Comparison of ENCODE assay signal across 13 cellular contexts in genomic region chr14:23557521-23557920, GRCh38. TPM values are rescaled to one million over a fixed set of nuclear protein-coding genes. Genes with fewer than 3 reads are reported as not detected.
DNase-seq lines count a peak whose midpoint lies in the region; ATAC-seq, FAIRE-seq and TF ChIP-seq lines count a peak whose summit lies in the region.
"Had no signal": no experiment of that assay in that cellular context is flagged by ENCODE, and none has a peak within 500 bp of the region (broad histone marks: within the 10 kb centered on the region; RNA-seq: fewer than 3 reads in every experiment).

No MANE protein-coding gene starts in this region.

- ATAC-seq in Panc1 (no peak), sciatic nerve (no peak), pancreas (no peak)
- ATAC-seq in stimulated activated memory B cell treated with anti-CD40 and anti-IgM and Interleukin-4, amounts not matched to agents 10 μg/mL and 1 μg/mL and 100 μg/mL, for 72 hours: no peak

- no peak for TF ChIP-seq CTCF in Panc1 (IDR thresholded peaks at IDR 0.05)
- no peak for TF ChIP-seq CTCF in endothelial cell (IDR thresholded peaks at IDR 0.05; ENCODE audit: unreplicated experiment)
- TF ChIP-seq CTCF in pancreas (IDR thresholded peaks at IDR 0.05): no peak

- no peak for FAIRE-seq in pancreas (lab: Jason Lieb, UNC)

- no TSS peak for BruUV-seq in Panc1 (replicated peaks; lab: Mats Ljungman, UMichigan)

- peaks cover 47% of the 10 kb centered on the region for H3K4me1 Mint-ChIP-seq in activated naive CD4-positive, alpha-beta T cell treated with anti-CD3 and anti-CD28 coated beads, Interleukin-2, amount 10 ng/mL, durations not matched to agents 7 days and 5 days
- peaks cover 16% of the 10 kb centered on the region for H3K4me1 Mint-ChIP-seq in endothelial cell (ENCODE audit: unreplicated experiment)
- peaks cover 48% of the 10 kb centered on the region for H3K4me1 Mint-ChIP-seq in stimulated activated memory B cell treated with anti-CD40 and anti-IgM and Interleukin-4, amounts not matched to agents 10 μg/mL and 1 μg/mL and 100 μg/mL, for 72 hours

- CTCF ChIA-PET in activated naive CD4-positive, alpha-beta T cell treated with anti-CD3 and anti-CD28 coated beads, Interleukin-2, amount 10 ng/mL, durations not matched to agents 7 days and 5 days (lab: Charles Lee): interaction anchor here (1.2 to 15.2 kb wide), 5 partner anchors 9 to 77 kb away, joined by 5 to 238 read pairs (median 38); partner anchors contain the start of gene AP1G2
- CTCF ChIA-PET in Panc1 (lab: Charles Lee): interaction anchor here (0.6 kb wide), 2 partner anchors 32 to 129 kb away, joined by 4 to 10 read pairs; no protein-coding TSS in a partner anchor

- no peaks in the 10 kb centered on the region for H3K27me3 Mint-ChIP-seq in activated naive CD4-positive, alpha-beta T cell treated with anti-CD3 and anti-CD28 coated beads, Interleukin-2, amount 10 ng/mL, durations not matched to agents 7 days and 5 days
- H3K27me3 Mint-ChIP-seq in endothelial cell (ENCODE audit: unreplicated experiment): peaks cover 7% of the 10 kb centered on the region
- no peaks in the 10 kb centered on the region for H3K27me3 Mint-ChIP-seq in stimulated activated memory B cell treated with anti-CD40 and anti-IgM and Interleukin-4, amounts not matched to agents 10 μg/mL and 1 μg/mL and 100 μg/mL, for 72 hours

- H3K4me3 ChIP-seq in Panc1 (ENCODE audit: low read depth in 2 of 2, low read length in 2 of 2) (peak overlapping the region; percentile 75 to 90; a peak in 3 of 4 replicates), pancreas (peak overlapping the region in 1 of 4 donors; percentile 92)

- H3K27me3 ChIP-seq in Panc1 (ENCODE audit: control insufficient read depth, insufficient read depth, low read length): no peaks in the 10 kb centered on the region
- H3K27me3 ChIP-seq in pancreas: no peaks in the 10 kb centered on the region
- H3K27me3 ChIP-seq: BE2C, testis had no signal

- H3K4me1 ChIP-seq in Panc1 (ENCODE audit: control insufficient read depth, insufficient read depth, low read length) (no peaks in the 10 kb centered on the region), pancreas (peaks cover 0 to 8% (median 6%) of the 10 kb centered on the region in 3 donors)
- H3K4me1 ChIP-seq: BE2C had no signal

- POLR2A ChIA-PET in Panc1 (lab: Charles Lee): no interaction called here

- 15 to 25% methylated on average over 2 of the region's 2 CpGs for WGBS in pancreas, 2 donors

- peaks cover 5% of the 10 kb centered on the region; the same call in 1 of the 2 replicates for H3K36me3 ChIP-seq in Panc1 (ENCODE audit: control insufficient read depth, insufficient read depth, low read length)
- peaks cover 0 to 24% (median 7%) of the 10 kb centered on the region in 3 donors for H3K36me3 ChIP-seq in pancreas

- in situ Hi-C loops in Panc1 (cut with HindIII; ENCODE audit: low pct_unique_long_range_greater_than_20kb, low sequenced_read_pairs): no loop called here

- intact Hi-C loops in Panc1 (cut with micrococcal nuclease; ENCODE audit: unreplicated experiment): loop anchor here (10.0 kb wide), 1 partner anchor 233 kb away; the partner anchor contains the start of gene PABPN1
- intact Hi-C loops in sciatic nerve (cut with DNase I): no loop called here
- intact Hi-C loops in pancreas (cut with DNase I): no loop called here

- H3K4me3 Mint-ChIP-seq in activated naive CD4-positive, alpha-beta T cell treated with anti-CD3 and anti-CD28 coated beads, Interleukin-2, amount 10 ng/mL, durations not matched to agents 7 days and 5 days: peak overlapping the region; percentile 61
- H3K4me3 Mint-ChIP-seq in endothelial cell (ENCODE audit: unreplicated experiment): peak overlapping the region; percentile 48
- H3K4me3 Mint-ChIP-seq in stimulated activated memory B cell treated with anti-CD40 and anti-IgM and Interleukin-4, amounts not matched to agents 10 μg/mL and 1 μg/mL and 100 μg/mL, for 72 hours: peak overlapping the region; percentile 45

- peak overlapping the region; percentile 80 for H3K27ac Mint-ChIP-seq in activated naive CD4-positive, alpha-beta T cell treated with anti-CD3 and anti-CD28 coated beads, Interleukin-2, amount 10 ng/mL, durations not matched to agents 7 days and 5 days
- peak overlapping the region; percentile 69 for H3K27ac Mint-ChIP-seq in endothelial cell (ENCODE audit: unreplicated experiment)
- peak overlapping the region; percentile 98 for H3K27ac Mint-ChIP-seq in stimulated activated memory B cell treated with anti-CD40 and anti-IgM and Interleukin-4, amounts not matched to agents 10 μg/mL and 1 μg/mL and 100 μg/mL, for 72 hours

- H3K27ac ChIP-seq in Panc1 (ENCODE audit: low read length) (peak overlapping the region; percentile 42; the same call in 1 of the 2 replicates), pancreas (no peak overlapping the region)

- no peaks in the 10 kb centered on the region for H3K9me3 Mint-ChIP-seq in activated naive CD4-positive, alpha-beta T cell treated with anti-CD3 and anti-CD28 coated beads, Interleukin-2, amount 10 ng/mL, durations not matched to agents 7 days and 5 days
- H3K9me3 Mint-ChIP-seq in endothelial cell (ENCODE audit: unreplicated experiment): no peaks in the 10 kb centered on the region
- H3K9me3 Mint-ChIP-seq in stimulated activated memory B cell treated with anti-CD40 and anti-IgM and Interleukin-4, amounts not matched to agents 10 μg/mL and 1 μg/mL and 100 μg/mL, for 72 hours: no peaks in the 10 kb centered on the region

- no peak for DNase-seq in activated naive CD4-positive, alpha-beta T cell treated with anti-CD3 and anti-CD28 coated beads, Interleukin-2, amount 10 ng/mL, durations not matched to agents 7 days and 5 days
- no peak for DNase-seq in activated naive CD4-positive, alpha-beta T cell (lab: John Stamatoyannopoulos, UW)
- DNase-seq in Panc1 (ENCODE audit: low read depth, low spot score) (no peak), endothelial cell (ENCODE audit: low spot score) (no peak), foreskin melanocyte (no peak), sciatic nerve (ENCODE audit: low spot score) (no peak), pancreas (no peak)
- DNase-seq: BE2C, NCI-H2171, testis had no signal

- H3K9me3 ChIP-seq in Panc1 (ENCODE audit: control insufficient read depth, insufficient read depth, low read depth, low read length): no peaks in the 10 kb centered on the region
- H3K9me3 ChIP-seq in pancreas: no peaks in the 10 kb centered on the region
- H3K9me3 ChIP-seq: BE2C, testis had no signal

- peaks cover 33% of the 10 kb centered on the region for H3K36me3 Mint-ChIP-seq in activated naive CD4-positive, alpha-beta T cell treated with anti-CD3 and anti-CD28 coated beads, Interleukin-2, amount 10 ng/mL, durations not matched to agents 7 days and 5 days
- H3K36me3 Mint-ChIP-seq in endothelial cell (ENCODE audit: low read depth, unreplicated experiment): peaks cover 28% of the 10 kb centered on the region
- peaks cover 20% of the 10 kb centered on the region for H3K36me3 Mint-ChIP-seq in stimulated activated memory B cell treated with anti-CD40 and anti-IgM and Interleukin-4, amounts not matched to agents 10 μg/mL and 1 μg/mL and 100 μg/mL, for 72 hours

RNA-seq across cellular contexts. Expression of gene THTPA, which starts 1.4 kb away (rescaled TPM):
- total RNA-seq in Panc1 (2021; ENCODE audit: unreplicated experiment) (13.3 TPM), endothelial cell (ENCODE audit: unreplicated experiment) (6.9 TPM), sciatic nerve (19.7 TPM), pancreas (10 to 100 TPM in 1 of 6 donors, 1 to 10 TPM in 5; 5.6 to 11.6 (median 8.4) TPM)
- polyA plus RNA-seq in Panc1 (2012; ENCODE audit: insufficient read length): 5.1 TPM
- polyA plus RNA-seq in pancreas: 10 to 100 TPM; 11.9 TPM

RNA-seq across cellular contexts. Expression of gene ZFHX2, which starts 6.0 kb away (rescaled TPM):
- total RNA-seq in Panc1 (2021; ENCODE audit: unreplicated experiment) (2.4 TPM), endothelial cell (ENCODE audit: unreplicated experiment) (12.7 TPM), sciatic nerve (7.4 TPM), pancreas (1 to 10 TPM in 3 of 6 donors, under 1 TPM in 3; 0.63 to 3.8 (median 1.0) TPM)
- 4.5 TPM for polyA plus RNA-seq in Panc1 (2012; ENCODE audit: insufficient read length)
- 1 to 10 TPM; 1.7 to 3.0 TPM for polyA plus RNA-seq in pancreas
- polyA plus RNA-seq: fibroblast of lung had no signal

RNA-seq across cellular contexts. Expression of gene AP1G2, which starts 10.1 kb away (rescaled TPM):
- total RNA-seq in Panc1 (2021; ENCODE audit: unreplicated experiment) (61.6 TPM), endothelial cell (ENCODE audit: unreplicated experiment) (134 TPM), sciatic nerve (59.6 TPM), pancreas (100 to 1,000 TPM in 1 of 6 donors, 10 to 100 TPM in 5; 57.4 to 153 (median 70.4) TPM)
- polyA plus RNA-seq in Panc1 (2012; ENCODE audit: insufficient read length): 42.1 TPM
- 100 to 1,000 TPM; 303 to 392 TPM for polyA plus RNA-seq in pancreas

RNA-seq across cellular contexts. Expression of gene JPH4, which starts 21.1 kb away (rescaled TPM):
- 0.05 TPM for total RNA-seq in Panc1 (2021; ENCODE audit: unreplicated experiment)
- polyA plus RNA-seq in Panc1 (2012; ENCODE audit: insufficient read length): not detected
- 0.64 TPM for total RNA-seq in endothelial cell (ENCODE audit: unreplicated experiment)
- 0.85 TPM for total RNA-seq in sciatic nerve
- total RNA-seq in pancreas: under 1 TPM; 0.12 to 0.47 (median 0.29) TPM
- polyA plus RNA-seq in pancreas: 1 to 10 TPM in 1 of 2 donors, under 1 TPM in 1; 0.46 to 1.3 TPM
- total RNA-seq: fibroblast of lung, lung microvascular endothelial cell had no signal
- polyA plus RNA-seq: fibroblast of lung had no signal
